In genomic region chr1:207752456-207753132, GRCh38 we compare ENCODE assay signal across 8 cellular contexts. TPM values are rescaled to one million over a fixed set of nuclear protein-coding genes. Genes with fewer than 3 reads are reported as not detected.
A peak's percentile ranks its signal among the peaks of the same experiment; 100 is the strongest.
DNase-seq lines count a peak whose midpoint lies in the region; ATAC-seq, FAIRE-seq and TF ChIP-seq lines count a peak whose summit lies in the region.

No MANE protein-coding gene starts in this region.

- H3K36me3 ChIP-seq in GM12878 (ENCODE audit: control insufficient read depth in 2 of 2, insufficient read depth in 2 of 2, low read length in 1 of 2), result no peaks in the 10 kb centered on the region

- WGBS in GM12878 (ENCODE audit: insufficient coverage, insufficient replicate concordance, low lambda C conversion rate, missing lambda C conversion rate), result 8% methylated on average over 32 of the region's 33 CpGs

- POLR2A ChIA-PET in GM12878 (lab: Charles Lee), result interaction anchor here (0.6 to 1.3 kb wide), 5 partner anchors 34 to 133 kb away, joined by 3 to 4 read pairs (median 3); no protein-coding TSS in a partner anchor

- ATAC-seq in HG02970 (IDR thresholded peaks at IDR 0.05; ENCODE audit: low FRiP score, unreplicated experiment) (peak; percentile 19), GM12878 (peak; percentile 59)

- in situ Hi-C loops in GM12878 (cut with MboI), result no loop called here

- H4K20me1 ChIP-seq in GM12878 (ENCODE audit: control insufficient read depth, insufficient read depth), result no peaks in the 10 kb centered on the region

- intact Hi-C loops in GM12878 (cut with micrococcal nuclease; ENCODE audit: unreplicated experiment), result no loop called here

- SMC1A ChIA-PET in GM12878 (lab: Charles Lee; ENCODE audit: uncharacterized antibody, unreplicated experiment), result interaction anchor here (0.9 to 2.4 kb wide), 4 partner anchors 44 to 210 kb away, joined by 3 to 6 read pairs (median 4); no protein-coding TSS in a partner anchor

- H3K4me3 ChIP-seq in GM12878, result peak overlapping the region; percentile 84

- peak; percentile 77 for DNase-seq in activated effector memory CD4-positive, alpha-beta T cell treated with anti-CD3 and anti-CD28 coated beads, Interleukin-2, amount 50 U/mL, for 16 hours
- DNase-seq in activated effector memory CD4-positive, alpha-beta T cell treated with Interleukin-2 at 50 U/mL for 16 hours, result no peak
- DNase-seq in OCI-M1 (lab: John Stamatoyannopoulos, UW) (peak; percentile 61), GM12878 (ENCODE audit: low read depth, low spot score) (no peak), islet precursor cell (peak; percentile 74), SW 1271 (lab: John Stamatoyannopoulos, UW) (no peak)
- peak; percentile 50 to 51 for DNase-seq in stimulated activated CD4-positive, alpha-beta T cell treated with anti-CD3 and anti-CD28 coated beads, Interleukin-2, amount 100 ng/mL, for 24 hours

- TF ChIP-seq POLR2A in GM12878 (IDR thresholded peaks at IDR 0.05; ENCODE audit: low read depth, low read length), result no peak

- BruUV-seq in GM12878 (replicated peaks; lab: Mats Ljungman, UMichigan), result TSS peak; percentile 63

- CTCF ChIA-PET in GM12878 (lab: Yijun Ruan, JAX), result interaction anchor here (0.8 to 2.3 kb wide), 6 partner anchors 11 to 124 kb away, joined by 3 to 12 read pairs (median 4); no protein-coding TSS in a partner anchor

- no peak for TF ChIP-seq RAD21 in GM12878 (IDR thresholded peaks at IDR 0.05; ENCODE audit: insufficient read depth, low read depth, low read length)

- H3K9ac ChIP-seq in GM12878 (ENCODE audit: control insufficient read depth, insufficient read depth, low read length), result peak overlapping the region; percentile 84

- H3K27me3 ChIP-seq in GM12878 (replicated peaks in 1 of 2; ENCODE audit: control insufficient read depth in 2 of 2, insufficient read depth in 2 of 2, low read length in 1 of 2), result no peaks in the 10 kb centered on the region

- FAIRE-seq in GM12878 (lab: Jason Lieb, UNC), result no peak

- no peaks in the 10 kb centered on the region; the same call in 2 of the 3 replicates for H3K9me3 ChIP-seq in GM12878 (replicated peaks; ENCODE audit: control insufficient read depth, insufficient read depth, low read length)

- H3K4me1 ChIP-seq in GM12878 (ENCODE audit: control insufficient read depth, insufficient read depth, low read length), result peaks cover 11% of the 10 kb centered on the region

- peak overlapping the region; percentile 80 for H3K4me2 ChIP-seq in GM12878 (ENCODE audit: control insufficient read depth, insufficient read depth)

- RAD21 ChIA-PET in GM12878 (lab: Charles Lee; ENCODE audit: unreplicated experiment), result no interaction called here

- TF ChIP-seq CTCF in GM12878 (IDR thresholded peaks at IDR 0.05 in 2 of 3, conservative IDR thresholded peaks at IDR 0.05 in 1 of 3; ENCODE audit: control insufficient read depth in 2 of 3, extremely low read depth in 1 of 3, insufficient read depth in 1 of 3, low read depth in 3 of 3, low read length in 3 of 3), result no peak

- H3K79me2 ChIP-seq in GM12878 (ENCODE audit: control insufficient read depth, insufficient read depth, low read length), result peaks cover 55% of the 10 kb centered on the region

- peak overlapping the region; percentile 82 for H2AFZ ChIP-seq in GM12878 (ENCODE audit: control insufficient read depth, low read depth, low read length)

- peak overlapping the region; percentile 86 for H3K27ac ChIP-seq in GM12878 (ENCODE audit: control insufficient read depth, insufficient read depth)

- TF ChIP-seq EP300 in GM12878 (IDR thresholded peaks at IDR 0.05; ENCODE audit: borderline replicate concordance in 1 of 2, control insufficient read depth in 1 of 2, low read depth in 2 of 2, low read length in 2 of 2), result no peak

TF ChIP-seq in GM12878, 131 proteins besides CTCF, POLR2A, EP300 and RAD21:
- TF ChIP-seq LARP7 (IDR thresholded peaks at IDR 0.05), result 0 out of 2 replicates have a peak, but pooled peaks have one; percentile 8
- no peak for TF ChIP-seq ESRRA (IDR thresholded peaks at IDR 0.05; ENCODE audit: low read length)
- peak in 1 of 2 experiments; percentile 76; a peak in 2 of 3 replicates for TF ChIP-seq EGR1 (IDR thresholded peaks at IDR 0.05; ENCODE audit: borderline replicate concordance in 1 of 2, low read depth in 2 of 2, low read length in 2 of 2)
- no peak for TF ChIP-seq TCF3 (IDR thresholded peaks at IDR 0.05; ENCODE audit: borderline replicate concordance, insufficient read depth, low read depth, low read length)
- TF ChIP-seq ZNF217 (IDR thresholded peaks at IDR 0.05), result no peak
- no peak for TF ChIP-seq ZNF24 (IDR thresholded peaks at IDR 0.05)
- no peak for TF ChIP-seq KLF5 (IDR thresholded peaks at IDR 0.05; ENCODE audit: partially characterized antibody)
- TF ChIP-seq BACH1 (IDR thresholded peaks at IDR 0.05; ENCODE audit: borderline replicate concordance), result 0 out of 2 replicates have a peak, but pooled peaks have one; percentile 30
- no peak for TF ChIP-seq RB1 (IDR thresholded peaks at IDR 0.05; ENCODE audit: borderline replicate concordance)
- TF ChIP-seq MXI1 (IDR thresholded peaks at IDR 0.05; ENCODE audit: low read depth, low read length), result peak; percentile 49; the same call in 1 of the 2 replicates
- TF ChIP-seq YY1 (IDR thresholded peaks at IDR 0.05; ENCODE audit: low read depth, low read length), result 0 out of 2 replicates have a peak, but pooled peaks have one; percentile 8
- peak; percentile 0; the same call in 1 of the 2 replicates for TF ChIP-seq RUNX3 (IDR thresholded peaks at IDR 0.05; ENCODE audit: low read length)
- TF ChIP-seq BHLHE40 (IDR thresholded peaks at IDR 0.05; ENCODE audit: borderline replicate concordance in 1 of 2, low read depth in 2 of 2, low read length in 1 of 2), result peak in 1 of 2 experiments; percentile 65; a peak in 2 of 4 replicates
- 0 out of 4 replicates have a peak, but pooled peaks of 1 of the 2 experiments have one; percentile 3 for TF ChIP-seq IKZF2 (IDR thresholded peaks at IDR 0.05)
- TF ChIP-seq SMAD1 (IDR thresholded peaks at IDR 0.05; ENCODE audit: low read depth, partially characterized antibody), result no peak
- TF ChIP-seq CHD4 (IDR thresholded peaks at IDR 0.05), result no peak

RNA-seq across cellular contexts. Expression of gene CD46, which starts 0.7 kb away (rescaled TPM):
- 420 and 469 TPM in 2 replicates for total RNA-seq in GM12878 (2013; cell fraction: nucleolus; rRNA removed)
- total RNA-seq in GM12878 (2014; rRNA removed) (73.1 and 98.0 TPM in 2 replicates), GM12878 (2014; rRNA removed; fragmentation: Illumina TruSeq; extraction: Trizol) (67.7 and 79.7 TPM in 2 replicates), GM12878 (2021) (67.6 and 79.0 TPM in 2 replicates)
- 42.7 TPM for polyA plus RNA-seq in GM12878 (2011; ENCODE audit: low read depth)
- polyA plus RNA-seq in GM12878 (2011; rRNA removed) (198 and 326 TPM in 2 replicates), GM12878 (2014; fragmentation: Illumina TruSeq; extraction: Trizol) (96.3 and 157 TPM in 2 replicates), GM12878 (2014; fragmentation: Nextera tagmentation; extraction: Ambion mirVana) (10 to 100 TPM; 61.1 to 62.7 TPM), GM12878 (2014; rRNA removed) (55.5 and 85.8 TPM in 2 replicates), GM12878 (2016; fragmentation: Nextera tagmentation; extraction: Ambion mirVana) (10 to 100 TPM; 83.9 to 88.2 TPM)
- 40.3 and 44.4 TPM in 2 replicates for polyA plus RNA-seq in GM12878 (2011; cell fraction: cytosol; rRNA removed)
- 274 and 367 TPM in 2 replicates for polyA plus RNA-seq in GM12878 (2011; cell fraction: nucleus; rRNA removed)
- 59.8 and 83.3 TPM in 2 replicates for polyA plus RNA-seq in GM12878 (2012)
- 45.0 and 60.1 TPM in 2 replicates for polyA minus RNA-seq in GM12878 (2011; rRNA and poly(A)+ RNA removed)
- 30.5 and 41.0 TPM in 2 replicates for polyA minus RNA-seq in GM12878 (2011; cell fraction: cytosol; rRNA and poly(A)+ RNA removed)
- polyA minus RNA-seq in GM12878 (2011; cell fraction: nucleus; rRNA and poly(A)+ RNA removed), result 85.2 and 95.7 TPM in 2 replicates

Comparison
In these comparisons a context has a peak if more than half of its experiments do, and no peak if none do; other contexts are left out.
1. DNase-seq: peak in activated effector memory CD4-positive, alpha-beta T cell treated with anti-CD3 and anti-CD28 coated beads, Interleukin-2, amount 50 U/mL, for 16 hours (single experiment), OCI-M1 (single experiment), islet precursor cell (single experiment) and stimulated activated CD4-positive, alpha-beta T cell treated with anti-CD3 and anti-CD28 coated beads, Interleukin-2, amount 100 ng/mL, for 24 hours (2 of 2); none in activated effector memory CD4-positive, alpha-beta T cell treated with Interleukin-2 at 50 U/mL for 16 hours (single experiment), GM12878 (single experiment) and SW 1271 (0 of 2).